Comparison of ENCODE assay signal across 26 cellular contexts in genomic region chr10:112801004-112801403, GRCh38.
"Had no signal": no experiment of that assay in that cellular context is flagged by ENCODE, and none has a peak within 500 bp of the region (broad histone marks: within the 10 kb centered on the region; RNA-seq: fewer than 3 reads in every experiment).

No MANE protein-coding gene starts in this region.

- H3K9me3 ChIP-seq: body of pancreas, esophagus muscularis mucosa, left lung, prostate gland, upper lobe of right lung had no signal

- H3K36me3 ChIP-seq: cardiac muscle cell, esophagus muscularis mucosa, prostate gland, upper lobe of right lung had no signal

- H3K4me1 ChIP-seq: esophagus muscularis mucosa, left lung, prostate gland, upper lobe of right lung had no signal

- ATAC-seq: activated CD8-positive, alpha-beta T cell treated with anti-CD3 and anti-CD28 coated beads, Interleukin-2, amount 10 ng/mL, durations not matched to agents 7 days and 5 days; body of pancreas; left lung; naive thymus-derived CD8-positive, alpha-beta T cell; stimulated activated naive CD8-positive, alpha-beta T cell treated with anti-CD3 and anti-CD28 coated beads, Interleukin-15, Interleukin-2, amounts not matched to agents 100 U/mL and 50 U/mL, for 24 hours; T-cell; upper lobe of right lung had no signal

- H3K27me3 ChIP-seq: body of pancreas, cardiac muscle cell, esophagus muscularis mucosa, left lung, upper lobe of right lung had no signal

- H3K4me3 Mint-ChIP-seq: activated CD8-positive, alpha-beta T cell treated with anti-CD3 and anti-CD28 coated beads, Interleukin-2, amount 10 ng/mL, durations not matched to agents 7 days and 5 days; activated naive CD4-positive, alpha-beta T cell treated with anti-CD3 and anti-CD28 coated beads, Interleukin-2, amount 50 U/mL, for 24 hours; activated T-helper 1 cell treated with anti-CD3 and anti-CD28 coated beads, Interleukin-12 subunit alpha, Interleukin-12 subunit beta, Interleukin-2, Interleukin-4 antibody, amounts not matched to agents 30 ng/mL and 10 ng/mL and 1 ng/mL, durations not matched to agents 14 hours and 24 hours and 36 hours; dendritic cell treated with granulocyte-macrophage colony-stimulating factor and Interleukin-4, amounts not matched to agents 40 ng/mL and 50 ng/mL, for 4 days; mesothelial cell of epicardium; naive thymus-derived CD8-positive, alpha-beta T cell; T-cell; T-helper 2 cell treated with Interferon-gamma antibody and Interleukin-4, amounts not matched to agents 5 μg/mL and 100 μg/mL, for 36 hours had no signal

- DNase-seq: activated CD4-positive, alpha-beta T cell treated with anti-CD3 and anti-CD28 coated beads for 1 hour; activated CD4-positive, alpha-beta T cell treated with anti-CD3 and anti-CD28 coated beads, Interleukin-2, amount 50 U/mL, for 1 hour; activated CD8-positive, alpha-beta T cell treated with anti-CD3 and anti-CD28 coated beads, Interleukin-2, amount 10 ng/mL, durations not matched to agents 7 days and 5 days; activated gamma-delta T cell; anterior cingulate cortex; body of pancreas; effector memory CD4-positive, alpha-beta T cell; head of caudate nucleus; hypothalamus; kidney glomerular epithelial cell; left lung; naive thymus-derived CD8-positive, alpha-beta T cell; stimulated activated CD4-positive, alpha-beta T cell treated with anti-CD3 and anti-CD28 coated beads, Interleukin-4, amount 100 ng/mL, for 1 hour; stimulated activated naive CD8-positive, alpha-beta T cell treated with anti-CD3 and anti-CD28 coated beads, Interleukin-15, Interleukin-2, amounts not matched to agents 100 U/mL and 50 U/mL, for 24 hours; T-cell; upper lobe of right lung had no signal

- H3K36me3 Mint-ChIP-seq: mesothelial cell of epicardium had no signal

- H3K4me3 ChIP-seq: body of pancreas, cardiac muscle cell, esophagus muscularis mucosa, left lung, lung, prostate gland, upper lobe of right lung had no signal

- H3K9me3 Mint-ChIP-seq: activated naive CD4-positive, alpha-beta T cell treated with anti-CD3 and anti-CD28 coated beads, Interleukin-2, amount 50 U/mL, for 24 hours; activated T-helper 1 cell treated with anti-CD3 and anti-CD28 coated beads, Interleukin-12 subunit alpha, Interleukin-12 subunit beta, Interleukin-2, Interleukin-4 antibody, amounts not matched to agents 30 ng/mL and 10 ng/mL and 1 ng/mL, durations not matched to agents 14 hours and 24 hours and 36 hours; dendritic cell treated with granulocyte-macrophage colony-stimulating factor and Interleukin-4, amounts not matched to agents 40 ng/mL and 50 ng/mL, for 4 days; mesothelial cell of epicardium; naive thymus-derived CD8-positive, alpha-beta T cell; T-cell; T-helper 2 cell treated with Interferon-gamma antibody and Interleukin-4, amounts not matched to agents 5 μg/mL and 100 μg/mL, for 36 hours had no signal

- H3K27me3 Mint-ChIP-seq: activated naive CD4-positive, alpha-beta T cell treated with anti-CD3 and anti-CD28 coated beads, Interleukin-2, amount 50 U/mL, for 24 hours; dendritic cell treated with granulocyte-macrophage colony-stimulating factor and Interleukin-4, amounts not matched to agents 40 ng/mL and 50 ng/mL, for 4 days; naive thymus-derived CD8-positive, alpha-beta T cell; T-cell had no signal

- H3K27ac Mint-ChIP-seq: activated CD8-positive, alpha-beta T cell treated with anti-CD3 and anti-CD28 coated beads, Interleukin-2, amount 10 ng/mL, durations not matched to agents 7 days and 5 days; activated naive CD4-positive, alpha-beta T cell treated with anti-CD3 and anti-CD28 coated beads, Interleukin-2, amount 50 U/mL, for 24 hours; activated T-helper 1 cell treated with anti-CD3 and anti-CD28 coated beads, Interleukin-12 subunit alpha, Interleukin-12 subunit beta, Interleukin-2, Interleukin-4 antibody, amounts not matched to agents 30 ng/mL and 10 ng/mL and 1 ng/mL, durations not matched to agents 14 hours and 24 hours and 36 hours; dendritic cell treated with granulocyte-macrophage colony-stimulating factor and Interleukin-4, amounts not matched to agents 40 ng/mL and 50 ng/mL, for 4 days; mesothelial cell of epicardium; naive thymus-derived CD8-positive, alpha-beta T cell; T-cell; T-helper 2 cell treated with Interferon-gamma antibody and Interleukin-4, amounts not matched to agents 5 μg/mL and 100 μg/mL, for 36 hours had no signal

- H3K27ac ChIP-seq: body of pancreas, cardiac muscle cell, esophagus muscularis mucosa, left lung, prostate gland, upper lobe of right lung, VCaP had no signal

- H3K4me1 Mint-ChIP-seq: activated naive CD4-positive, alpha-beta T cell treated with anti-CD3 and anti-CD28 coated beads, Interleukin-2, amount 50 U/mL, for 24 hours; T-cell had no signal
